Comparison of ENCODE assay signal across 27 cellular contexts in the genomic region with DNA sequence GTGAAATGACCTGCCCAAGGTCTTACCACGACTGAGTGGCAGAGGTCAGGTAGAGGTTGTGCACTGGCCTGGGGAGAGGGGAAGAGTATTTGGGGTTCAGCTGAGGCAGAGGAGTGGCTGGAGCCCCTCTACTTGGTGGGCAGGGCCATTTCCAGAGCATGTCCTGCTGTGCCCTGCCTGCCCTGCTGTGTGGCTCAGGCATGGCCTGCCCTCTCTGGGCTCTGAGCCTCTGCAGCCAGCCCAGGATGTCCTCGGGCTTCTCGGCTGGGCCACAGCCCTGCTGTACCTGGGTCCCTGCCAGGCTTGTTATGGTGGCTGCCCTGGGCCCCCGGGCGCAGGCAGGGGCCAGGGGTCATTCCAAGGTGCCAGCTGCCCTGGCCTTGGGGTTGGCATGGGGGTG. TPM values are rescaled to one million over a fixed set of nuclear protein-coding genes. Genes with fewer than 3 reads are reported as not detected.
"Had no signal": no experiment of that assay in that cellular context is flagged by ENCODE, and none has a peak within 500 bp of the region (broad histone marks: within the 10 kb centered on the region; RNA-seq: fewer than 3 reads in every experiment).

No MANE protein-coding gene starts in this region.

- H3K4me1 Mint-ChIP-seq: activated CD4-positive, alpha-beta T cell treated with anti-CD3 and anti-CD28 coated beads, Interleukin-2, amount 10 ng/mL, durations not matched to agents 24 days and 14 days had no signal

- H3K9ac ChIP-seq: SK-N-SH had no signal

- H3K4me1 ChIP-seq: Peyer's patch, SJSA1 had no signal

- H3K4me3 Mint-ChIP-seq: activated CD4-positive, alpha-beta T cell treated with anti-CD3 and anti-CD28 coated beads, Interleukin-2, amount 10 ng/mL, durations not matched to agents 24 days and 14 days; activated CD8-positive, alpha-beta T cell treated with anti-CD3 and anti-CD28 coated beads, Interleukin-2, amount 10 ng/mL, durations not matched to agents 7 days and 5 days; activated naive CD4-positive, alpha-beta T cell treated with anti-CD3 and anti-CD28 coated beads for 36 hours; activated T-cell treated with anti-CD3 and anti-CD28 coated beads, Interleukin-2, amount 50 U/mL, for 24 hours; T-helper 1 cell treated with Interleukin-12 subunit alpha and Interleukin-12 subunit beta and Interleukin-4 antibody, amounts not matched to agents 30 μg/mL and 1 μg/mL, for 36 hours; T-helper 2 cell treated with Interferon-gamma antibody and Interleukin-4, amounts not matched to agents 5 μg/mL and 100 μg/mL, for 36 hours had no signal

- H3K36me3 Mint-ChIP-seq: activated naive CD4-positive, alpha-beta T cell treated with anti-CD3 and anti-CD28 coated beads, Interleukin-2, amount 50 U/mL, for 72 hours had no signal

- H3K9me3 Mint-ChIP-seq: activated CD4-positive, alpha-beta T cell treated with anti-CD3 and anti-CD28 coated beads, Interleukin-2, amount 10 ng/mL, durations not matched to agents 24 days and 14 days; activated naive CD4-positive, alpha-beta T cell treated with anti-CD3 and anti-CD28 coated beads for 36 hours; activated naive CD4-positive, alpha-beta T cell treated with anti-CD3 and anti-CD28 coated beads, Interleukin-2, amount 50 U/mL, for 72 hours; activated T-cell treated with anti-CD3 and anti-CD28 coated beads, Interleukin-2, amount 50 U/mL, for 24 hours; T-helper 1 cell treated with Interleukin-12 subunit alpha and Interleukin-12 subunit beta and Interleukin-4 antibody, amounts not matched to agents 30 μg/mL and 1 μg/mL, for 36 hours; T-helper 2 cell treated with Interferon-gamma antibody and Interleukin-4, amounts not matched to agents 5 μg/mL and 100 μg/mL, for 36 hours had no signal

- H3K27me3 ChIP-seq: brain microvascular endothelial cell, Peyer's patch, SJSA1 had no signal

- H3K4me3 ChIP-seq: Peyer's patch, SJSA1 had no signal

- H3K36me3 ChIP-seq: brain microvascular endothelial cell, Peyer's patch, SJSA1 had no signal

- H3K27ac Mint-ChIP-seq: activated CD4-positive, alpha-beta T cell treated with anti-CD3 and anti-CD28 coated beads, Interleukin-2, amount 10 ng/mL, durations not matched to agents 24 days and 14 days; activated CD8-positive, alpha-beta T cell treated with anti-CD3 and anti-CD28 coated beads, Interleukin-2, amount 10 ng/mL, durations not matched to agents 7 days and 5 days; activated naive CD4-positive, alpha-beta T cell treated with anti-CD3 and anti-CD28 coated beads for 36 hours; activated T-cell treated with anti-CD3 and anti-CD28 coated beads, Interleukin-2, amount 50 U/mL, for 24 hours; T-helper 1 cell treated with Interleukin-12 subunit alpha and Interleukin-12 subunit beta and Interleukin-4 antibody, amounts not matched to agents 30 μg/mL and 1 μg/mL, for 36 hours; T-helper 2 cell treated with Interferon-gamma antibody and Interleukin-4, amounts not matched to agents 5 μg/mL and 100 μg/mL, for 36 hours had no signal

- H3K4me2 ChIP-seq: SK-N-SH had no signal

- ATAC-seq: activated CD8-positive, alpha-beta T cell treated with anti-CD3 and anti-CD28 coated beads, Interleukin-2, amount 10 ng/mL, durations not matched to agents 7 days and 5 days; activated naive CD4-positive, alpha-beta T cell treated with anti-CD3 and anti-CD28 coated beads, Interleukin-2, amount 50 U/mL, for 72 hours; PC-3 had no signal

- DNase-seq: activated CD4-positive, alpha-beta T cell treated with anti-CD3 and anti-CD28 coated beads, Interleukin-2, amount 10 ng/mL, durations not matched to agents 24 days and 14 days; activated CD4-positive, alpha-beta T cell treated with anti-CD3 and anti-CD28 coated beads, Interleukin-2, amount 50 U/mL, for 4 hours; activated CD8-positive, alpha-beta T cell treated with anti-CD3 and anti-CD28 coated beads, Interleukin-2, amount 10 ng/mL, durations not matched to agents 7 days and 5 days; activated gamma-delta T cell treated with Interleukin-2 at 50 U/mL for 16 hours; activated naive CD4-positive, alpha-beta T cell treated with anti-CD3 and anti-CD28 coated beads for 36 hours; activated T-cell treated with anti-CD3 and anti-CD28 coated beads, Interleukin-2, amount 50 U/mL, for 24 hours; amniotic stem cell; aorta; brain microvascular endothelial cell; central memory CD4-positive, alpha-beta T cell; NCI-H1105; NCI-H1436; NCI-H1694; NCI-H1930; NCI-H2081 treated with DMSO at 0.1 percent for 48 hours; NCI-H345; NCI-H524 treated with DMSO at 0.1 percent for 48 hours; NK-92 treated with Interleukin-12 subunit alpha and Interleukin-12 subunit beta, amount 100 ng/mL, for 24 hours; PC-3; Peyer's patch; RPMI8226; SHP77 treated with DMSO at 0.1 percent for 48 hours; SK-N-SH had no signal

- H3K27ac ChIP-seq: brain microvascular endothelial cell, Peyer's patch, SJSA1 had no signal

- H3K9me3 ChIP-seq: Peyer's patch, SJSA1, SK-N-SH had no signal

- H3K27me3 Mint-ChIP-seq: activated CD4-positive, alpha-beta T cell treated with anti-CD3 and anti-CD28 coated beads, Interleukin-2, amount 10 ng/mL, durations not matched to agents 24 days and 14 days had no signal

RNA-seq across cellular contexts. Expression of a gene that starts 19.6 kb away (rescaled TPM):
- total RNA-seq: activated CD4-positive, alpha-beta T cell treated with anti-CD3 and anti-CD28 coated beads, Interleukin-2, amount 10 ng/mL, durations not matched to agents 24 days and 14 days; activated CD8-positive, alpha-beta T cell treated with anti-CD3 and anti-CD28 coated beads, Interleukin-2, amount 10 ng/mL, durations not matched to agents 7 days and 5 days; activated naive CD4-positive, alpha-beta T cell treated with anti-CD3 and anti-CD28 coated beads for 36 hours; activated naive CD4-positive, alpha-beta T cell treated with anti-CD3 and anti-CD28 coated beads, Interleukin-2, amount 50 U/mL, for 72 hours; SJSA1 had no signal
